In the genomic region with DNA sequence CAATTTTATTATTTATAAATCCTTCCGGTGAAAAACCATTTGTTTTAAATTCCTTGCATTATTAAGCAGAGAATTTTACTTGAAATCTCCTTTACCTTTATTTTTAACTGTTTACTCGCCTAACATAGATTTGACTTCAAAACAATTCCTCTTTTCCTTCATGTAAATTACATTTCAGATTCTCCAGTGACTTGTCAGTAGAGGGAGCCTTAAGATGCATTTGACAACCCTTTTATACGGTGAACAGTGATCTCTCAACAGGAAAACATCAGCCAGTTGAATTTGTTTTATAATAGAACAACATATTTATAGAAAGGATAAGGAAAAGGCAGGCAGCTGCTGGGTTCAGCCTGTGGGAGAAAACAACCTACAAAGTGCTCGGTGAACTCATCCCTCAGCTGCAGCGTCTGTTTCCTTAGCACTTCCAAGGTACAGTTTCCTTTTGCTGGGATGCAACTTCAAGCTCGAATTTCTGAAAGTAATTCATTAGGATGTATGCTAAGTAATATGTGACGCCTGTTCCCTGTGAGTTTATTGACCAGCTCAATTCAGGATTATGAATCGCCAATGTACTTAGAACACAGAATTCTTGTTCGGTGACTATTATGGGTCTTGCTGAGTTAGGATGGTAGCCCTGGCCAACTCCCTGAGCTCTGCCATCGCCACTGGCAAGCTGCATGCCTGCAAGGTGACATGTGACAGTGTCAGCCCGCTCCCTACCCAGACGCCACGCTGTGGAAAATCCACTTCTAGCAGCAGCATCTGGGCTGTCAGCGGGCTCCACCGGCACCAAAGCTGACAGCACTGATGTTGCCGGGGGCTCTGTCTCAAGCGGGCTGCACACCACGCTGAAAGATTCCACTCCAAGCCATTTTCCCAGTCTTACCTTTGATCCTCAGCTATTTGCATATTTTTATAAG, we compare ENCODE assay signal across 12 cellular contexts.
DNase-seq lines count a peak whose midpoint lies in the region; ATAC-seq and TF ChIP-seq lines count a peak whose summit lies in the region.
"Had no signal": no experiment of that assay in that cellular context is flagged by ENCODE, and none has a peak within 500 bp of the region (broad histone marks: within the 10 kb centered on the region; RNA-seq: fewer than 3 reads in every experiment).

No MANE protein-coding gene starts in this region.

- 79% methylated on average over 18 of the region's 18 CpGs for WGBS in hepatocyte (ENCODE audit: low lambda C conversion rate, missing lambda C conversion rate)

- H3K9me3 ChIP-seq in A673 (ENCODE audit: low read depth, low read length, poor library complexity, severe bottlenecking) = no peaks in the 10 kb centered on the region
- H3K9me3 ChIP-seq in Loucy (ENCODE audit: insufficient read depth, low read depth, low read length) = no peaks in the 10 kb centered on the region
- H3K9me3 ChIP-seq in hepatocyte (ENCODE audit: low read depth) = no peaks in the 10 kb centered on the region
- H3K9me3 ChIP-seq: HAP-1 had no signal

- H3K27me3 ChIP-seq in A673 (replicated peaks; ENCODE audit: insufficient read depth, low read depth, low read length, poor library complexity) (no peaks in the 10 kb centered on the region), Loucy (ENCODE audit: insufficient read depth, low read length, poor library complexity, severe bottlenecking) (no peaks in the 10 kb centered on the region), hepatocyte (no peaks in the 10 kb centered on the region)

- H3K27me3 Mint-ChIP-seq in natural killer cell treated with Interleukin-12 subunit alpha and Interleukin-12 subunit beta and Interleukin-15 and Interleukin-18, amount 100 ng/mL, for 72 hours = peaks cover 0 to 2% of the 10 kb centered on the region in 2 donors
- no peaks in the 10 kb centered on the region for H3K27me3 Mint-ChIP-seq in activated CD4-positive, alpha-beta memory T cell treated with anti-CD3 and anti-CD28 coated beads for 36 hours
- no peaks in the 10 kb centered on the region for H3K27me3 Mint-ChIP-seq in stimulated activated memory B cell treated with anti-CD40 and anti-IgM and Interleukin-4, amounts not matched to agents 10 μg/mL and 1 μg/mL and 100 μg/mL, for 72 hours

- H3F3A ChIP-seq in Loucy (ENCODE audit: low read depth) = no peaks in the 10 kb centered on the region

- no peak overlapping the region for H3K4me3 Mint-ChIP-seq in natural killer cell treated with Interleukin-12 subunit alpha and Interleukin-12 subunit beta and Interleukin-15 and Interleukin-18, amount 100 ng/mL, for 72 hours
- no peak overlapping the region for H3K4me3 Mint-ChIP-seq in activated CD4-positive, alpha-beta memory T cell treated with anti-CD3 and anti-CD28 coated beads for 36 hours
- no peak overlapping the region for H3K4me3 Mint-ChIP-seq in stimulated activated memory B cell treated with anti-CD40 and anti-IgM and Interleukin-4, amounts not matched to agents 10 μg/mL and 1 μg/mL and 100 μg/mL, for 72 hours
- H3K4me3 Mint-ChIP-seq: activated naive CD8-positive, alpha-beta T cell treated with anti-CD3 and anti-CD28 coated beads, Interleukin-2, amount 10 ng/mL, durations not matched to agents 7 days and 5 days; CD4-positive, alpha-beta T cell had no signal

- no peak overlapping the region for H3K27ac Mint-ChIP-seq in natural killer cell treated with Interleukin-12 subunit alpha and Interleukin-12 subunit beta and Interleukin-15 and Interleukin-18, amount 100 ng/mL, for 72 hours
- no peak overlapping the region for H3K27ac Mint-ChIP-seq in activated CD4-positive, alpha-beta memory T cell treated with anti-CD3 and anti-CD28 coated beads for 36 hours
- H3K27ac Mint-ChIP-seq in stimulated activated memory B cell treated with anti-CD40 and anti-IgM and Interleukin-4, amounts not matched to agents 10 μg/mL and 1 μg/mL and 100 μg/mL, for 72 hours = no peak overlapping the region
- H3K27ac Mint-ChIP-seq: activated naive CD8-positive, alpha-beta T cell treated with anti-CD3 and anti-CD28 coated beads, Interleukin-2, amount 10 ng/mL, durations not matched to agents 7 days and 5 days; CD4-positive, alpha-beta T cell had no signal

- no peaks in the 10 kb centered on the region for H4K20me1 ChIP-seq in Loucy (ENCODE audit: insufficient read depth, low read length, poor library complexity, severe bottlenecking)
- no peaks in the 10 kb centered on the region for H4K20me1 ChIP-seq in hepatocyte (ENCODE audit: insufficient read depth, poor library complexity, severe bottlenecking)

- H3K4me1 ChIP-seq in A673 (ENCODE audit: insufficient read depth, low read length, poor library complexity, severe bottlenecking) = no peaks in the 10 kb centered on the region
- H3K4me1 ChIP-seq in Loucy (ENCODE audit: insufficient read depth, low read length, poor library complexity, severe bottlenecking) = no peaks in the 10 kb centered on the region
- H3K4me1 ChIP-seq in hepatocyte (ENCODE audit: insufficient read depth) = no peaks in the 10 kb centered on the region
- H3K4me1 ChIP-seq: HAP-1 had no signal

- POLR2A ChIA-PET in A673 (lab: Charles Lee; ENCODE audit: low non-redundant PET) = no interaction called here
- POLR2A ChIA-PET in activated CD4-positive, alpha-beta memory T cell treated with anti-CD3 and anti-CD28 coated beads for 36 hours (lab: Charles Lee) = no interaction called here

- TF ChIP-seq CTCF in A673 (conservative IDR thresholded peaks at IDR 0.05; ENCODE audit: low read depth, low read length) = peak; percentile 37; the same call in 1 of the 2 replicates
- peak; percentile 29 for TF ChIP-seq CTCF in Loucy (conservative IDR thresholded peaks at IDR 0.05; ENCODE audit: low read length)
- TF ChIP-seq CTCF in hepatocyte (IDR thresholded peaks at IDR 0.05; ENCODE audit: poor library complexity) = peak; percentile 48

- BruUV-seq in A673 (replicated peaks; lab: Mats Ljungman, UMichigan) = no TSS peak

- CTCF ChIA-PET in A673 (lab: Charles Lee) = no interaction called here
- CTCF ChIA-PET in activated CD4-positive, alpha-beta memory T cell treated with anti-CD3 and anti-CD28 coated beads for 36 hours (lab: Charles Lee) = no interaction called here

- H3K9ac ChIP-seq in Loucy (ENCODE audit: low read depth, low read length, poor library complexity, severe bottlenecking) = no peak overlapping the region

- H3K27ac ChIP-seq in A673 (ENCODE audit: low read depth, low read length, poor library complexity, severe bottlenecking) (no peak overlapping the region), hepatocyte (no peak overlapping the region)

- H3K4me3 ChIP-seq in A673 (ENCODE audit: low read depth, low read length, poor library complexity, severe bottlenecking) = no peak overlapping the region
- H3K4me3 ChIP-seq in Loucy (ENCODE audit: low read length, poor library complexity, severe bottlenecking) = no peak overlapping the region
- no peak overlapping the region for H3K4me3 ChIP-seq in hepatocyte
- H3K4me3 ChIP-seq: HAP-1 had no signal

- no peaks in the 10 kb centered on the region for H3K4me1 Mint-ChIP-seq in natural killer cell treated with Interleukin-12 subunit alpha and Interleukin-12 subunit beta and Interleukin-15 and Interleukin-18, amount 100 ng/mL, for 72 hours (ENCODE audit: low read depth in 2 of 2)
- H3K4me1 Mint-ChIP-seq in activated CD4-positive, alpha-beta memory T cell treated with anti-CD3 and anti-CD28 coated beads for 36 hours (ENCODE audit: low read depth) = no peaks in the 10 kb centered on the region
- no peaks in the 10 kb centered on the region for H3K4me1 Mint-ChIP-seq in stimulated activated memory B cell treated with anti-CD40 and anti-IgM and Interleukin-4, amounts not matched to agents 10 μg/mL and 1 μg/mL and 100 μg/mL, for 72 hours
- H3K4me1 Mint-ChIP-seq: activated naive CD8-positive, alpha-beta T cell treated with anti-CD3 and anti-CD28 coated beads, Interleukin-2, amount 10 ng/mL, durations not matched to agents 7 days and 5 days had no signal

- no peaks in the 10 kb centered on the region for H3K9me3 Mint-ChIP-seq in natural killer cell treated with Interleukin-12 subunit alpha and Interleukin-12 subunit beta and Interleukin-15 and Interleukin-18, amount 100 ng/mL, for 72 hours
- H3K9me3 Mint-ChIP-seq in activated CD4-positive, alpha-beta memory T cell treated with anti-CD3 and anti-CD28 coated beads for 36 hours = no peaks in the 10 kb centered on the region
- peaks cover 3% of the 10 kb centered on the region for H3K9me3 Mint-ChIP-seq in stimulated activated memory B cell treated with anti-CD40 and anti-IgM and Interleukin-4, amounts not matched to agents 10 μg/mL and 1 μg/mL and 100 μg/mL, for 72 hours
- H3K9me3 Mint-ChIP-seq: activated naive CD8-positive, alpha-beta T cell treated with anti-CD3 and anti-CD28 coated beads, Interleukin-2, amount 10 ng/mL, durations not matched to agents 7 days and 5 days; CD4-positive, alpha-beta T cell had no signal

- H3K4me2 ChIP-seq in Loucy (ENCODE audit: low read depth, low read length, poor library complexity, severe bottlenecking) (no peak overlapping the region), hepatocyte (no peak overlapping the region)

- no peak overlapping the region for H2AFZ ChIP-seq in Loucy (ENCODE audit: low read length)
- no peak overlapping the region for H2AFZ ChIP-seq in hepatocyte

- DNase-seq in A673 (ENCODE audit: low spot score) (no peak), RPMI7951 (ENCODE audit: low read depth) (peak; percentile 8), hepatocyte (ENCODE audit: low spot score) (no peak)
- DNase-seq in natural killer cell treated with Interleukin-12 subunit alpha and Interleukin-12 subunit beta and Interleukin-15 and Interleukin-18, amount 100 ng/mL, for 72 hours (ENCODE audit: low spot score) = no peak
- no peak for DNase-seq in activated CD4-positive, alpha-beta memory T cell treated with anti-CD3 and anti-CD28 coated beads for 36 hours
- DNase-seq: activated CD4-positive, CD25-positive, alpha-beta regulatory T cell treated with anti-CD3 and anti-CD28 coated beads, Interleukin-2, amount 50 U/mL, for 72 hours; activated naive CD8-positive, alpha-beta T cell treated with anti-CD3 and anti-CD28 coated beads, Interleukin-2, amount 10 ng/mL, durations not matched to agents 7 days and 5 days; CD4-positive, alpha-beta T cell had no signal

- no peaks in the 10 kb centered on the region for H3K36me3 Mint-ChIP-seq in natural killer cell treated with Interleukin-12 subunit alpha and Interleukin-12 subunit beta and Interleukin-15 and Interleukin-18, amount 100 ng/mL, for 72 hours
- no peaks in the 10 kb centered on the region for H3K36me3 Mint-ChIP-seq in activated CD4-positive, alpha-beta memory T cell treated with anti-CD3 and anti-CD28 coated beads for 36 hours
- no peaks in the 10 kb centered on the region for H3K36me3 Mint-ChIP-seq in stimulated activated memory B cell treated with anti-CD40 and anti-IgM and Interleukin-4, amounts not matched to agents 10 μg/mL and 1 μg/mL and 100 μg/mL, for 72 hours
- H3K36me3 Mint-ChIP-seq: activated naive CD8-positive, alpha-beta T cell treated with anti-CD3 and anti-CD28 coated beads, Interleukin-2, amount 10 ng/mL, durations not matched to agents 7 days and 5 days had no signal

- ATAC-seq in natural killer cell treated with Interleukin-12 subunit alpha and Interleukin-12 subunit beta and Interleukin-15 and Interleukin-18, amount 100 ng/mL, for 72 hours = no peak
- no peak for ATAC-seq in HG03457 (IDR thresholded peaks at IDR 0.05; ENCODE audit: unreplicated experiment)
- ATAC-seq in stimulated activated memory B cell treated with anti-CD40 and anti-IgM and Interleukin-4, amounts not matched to agents 10 μg/mL and 1 μg/mL and 100 μg/mL, for 72 hours = no peak

- no peaks in the 10 kb centered on the region for H3K9me2 ChIP-seq in Loucy (replicated peaks; ENCODE audit: low read depth, low read length)
- no peaks in the 10 kb centered on the region for H3K9me2 ChIP-seq in hepatocyte (replicated peaks; ENCODE audit: insufficient read depth)

- intact Hi-C loops in A673 (cut with micrococcal nuclease; ENCODE audit: unreplicated experiment) = no loop called here
- intact Hi-C loops in activated CD4-positive, alpha-beta memory T cell treated with anti-CD3 and anti-CD28 coated beads for 36 hours (cut with micrococcal nuclease) = no loop called here

- H3K79me2 ChIP-seq in Loucy (ENCODE audit: insufficient read depth, low read length) (no peaks in the 10 kb centered on the region), hepatocyte (no peaks in the 10 kb centered on the region)

- no peaks in the 10 kb centered on the region for H3K36me3 ChIP-seq in A673 (ENCODE audit: insufficient read depth, low read length, poor library complexity, severe bottlenecking)
- no peaks in the 10 kb centered on the region for H3K36me3 ChIP-seq in Loucy (ENCODE audit: insufficient read depth, low read length)
- H3K36me3 ChIP-seq in hepatocyte (replicated peaks; ENCODE audit: insufficient read depth, low read depth) = no peaks in the 10 kb centered on the region
- H3K36me3 ChIP-seq: HAP-1 had no signal
